2 cellular contexts compared by ENCODE assay signal in genomic region chrX:65643786-65644111, GRCh38.
TF ChIP-seq lines count a peak whose summit lies in the region.

No MANE protein-coding gene starts in this region.

TF ChIP-seq in liver, 16 proteins besides CTCF, POLR2A, EP300 and RAD21:
- TF ChIP-seq, protein P1, sequence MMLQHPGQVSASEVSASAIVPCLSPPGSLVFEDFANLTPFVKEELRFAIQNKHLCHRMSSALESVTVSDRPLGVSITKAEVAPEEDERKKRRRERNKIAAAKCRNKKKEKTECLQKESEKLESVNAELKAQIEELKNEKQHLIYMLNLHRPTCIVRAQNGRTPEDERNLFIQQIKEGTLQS (IDR thresholded peaks at IDR 0.05) = no peak
- TF ChIP-seq FOXA1 (IDR thresholded peaks at IDR 0.05) (no peak), MAX (IDR thresholded peaks at IDR 0.05) (no peak), YY1 (IDR thresholded peaks at IDR 0.05) (no peak), FOXA2 (IDR thresholded peaks at IDR 0.05) (no peak), SP1 (IDR thresholded peaks at IDR 0.05) (no peak), GABPA (IDR thresholded peaks at IDR 0.05 in 1 of 2, conservative IDR thresholded peaks at IDR 0.05 in 1 of 2) (no peak), HNF4A (conservative IDR thresholded peaks at IDR 0.05) (no peak), NR2F2 (IDR thresholded peaks at IDR 0.05) (no peak), HNF4G (IDR thresholded peaks at IDR 0.05) (no peak), RXRA (IDR thresholded peaks at IDR 0.05) (no peak), REST (IDR thresholded peaks at IDR 0.05) (no peak), TAF1 (conservative IDR thresholded peaks at IDR 0.05) (no peak), EGR1 (IDR thresholded peaks at IDR 0.05; ENCODE audit: low read depth in 2 of 2) (no peak), JUND (IDR thresholded peaks at IDR 0.05) (no peak)
- TF ChIP-seq, protein P2, sequence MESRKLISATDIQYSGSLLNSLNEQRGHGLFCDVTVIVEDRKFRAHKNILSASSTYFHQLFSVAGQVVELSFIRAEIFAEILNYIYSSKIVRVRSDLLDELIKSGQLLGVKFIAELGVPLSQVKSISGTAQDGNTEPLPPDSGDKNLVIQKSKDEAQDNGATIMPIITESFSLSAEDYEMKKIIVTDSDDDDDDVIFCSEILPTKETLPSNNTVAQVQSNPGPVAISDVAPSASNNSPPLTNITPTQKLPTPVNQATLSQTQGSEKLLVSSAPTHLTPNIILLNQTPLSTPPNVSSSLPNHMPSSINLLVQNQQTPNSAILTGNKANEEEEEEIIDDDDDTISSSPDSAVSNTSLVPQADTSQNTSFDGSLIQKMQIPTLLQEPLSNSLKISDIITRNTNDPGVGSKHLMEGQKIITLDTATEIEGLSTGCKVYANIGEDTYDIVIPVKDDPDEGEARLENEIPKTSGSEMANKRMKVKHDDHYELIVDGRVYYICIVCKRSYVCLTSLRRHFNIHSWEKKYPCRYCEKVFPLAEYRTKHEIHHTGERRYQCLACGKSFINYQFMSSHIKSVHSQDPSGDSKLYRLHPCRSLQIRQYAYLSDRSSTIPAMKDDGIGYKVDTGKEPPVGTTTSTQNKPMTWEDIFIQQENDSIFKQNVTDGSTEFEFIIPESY (IDR thresholded peaks at IDR 0.05) = no peak
TF ChIP-seq in liver: peak in this region for 0.

TF ChIP-seq in HepG2, 621 proteins besides CTCF, POLR2A, EP300 and RAD21:
- TF ChIP-seq ZNF7 (CRISPR knock-in tag; IDR thresholded peaks at IDR 0.05) = no peak
- no peak for TF ChIP-seq SNAI1 (CRISPR knock-in tag; IDR thresholded peaks at IDR 0.05; ENCODE audit: borderline replicate concordance)
- TF ChIP-seq, protein P3, sequence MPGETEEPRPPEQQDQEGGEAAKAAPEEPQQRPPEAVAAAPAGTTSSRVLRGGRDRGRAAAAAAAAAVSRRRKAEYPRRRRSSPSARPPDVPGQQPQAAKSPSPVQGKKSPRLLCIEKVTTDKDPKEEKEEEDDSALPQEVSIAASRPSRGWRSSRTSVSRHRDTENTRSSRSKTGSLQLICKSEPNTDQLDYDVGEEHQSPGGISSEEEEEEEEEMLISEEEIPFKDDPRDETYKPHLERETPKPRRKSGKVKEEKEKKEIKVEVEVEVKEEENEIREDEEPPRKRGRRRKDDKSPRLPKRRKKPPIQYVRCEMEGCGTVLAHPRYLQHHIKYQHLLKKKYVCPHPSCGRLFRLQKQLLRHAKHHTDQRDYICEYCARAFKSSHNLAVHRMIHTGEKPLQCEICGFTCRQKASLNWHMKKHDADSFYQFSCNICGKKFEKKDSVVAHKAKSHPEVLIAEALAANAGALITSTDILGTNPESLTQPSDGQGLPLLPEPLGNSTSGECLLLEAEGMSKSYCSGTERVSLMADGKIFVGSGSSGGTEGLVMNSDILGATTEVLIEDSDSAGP (CRISPR knock-in tag; IDR thresholded peaks at IDR 0.05; ENCODE audit: borderline replicate concordance) = no peak
- no peak for TF ChIP-seq KDM6A (CRISPR knock-in tag; IDR thresholded peaks at IDR 0.05; ENCODE audit: low read depth)
- TF ChIP-seq TOE1 (CRISPR knock-in tag; IDR thresholded peaks at IDR 0.05) = no peak
- TF ChIP-seq MYC (CRISPR knock-in tag; IDR thresholded peaks at IDR 0.05; ENCODE audit: borderline replicate concordance) = no peak
- TF ChIP-seq THYN1 (CRISPR knock-in tag; IDR thresholded peaks at IDR 0.05; ENCODE audit: borderline replicate concordance, low read depth) = no peak
- no peak for TF ChIP-seq HMGXB4 (CRISPR knock-in tag; IDR thresholded peaks at IDR 0.05; ENCODE audit: borderline replicate concordance in 1 of 2, low read depth in 1 of 2)
- no peak for TF ChIP-seq ZSCAN20 (CRISPR knock-in tag; IDR thresholded peaks at IDR 0.05; ENCODE audit: borderline replicate concordance)
- TF ChIP-seq, protein P4, sequence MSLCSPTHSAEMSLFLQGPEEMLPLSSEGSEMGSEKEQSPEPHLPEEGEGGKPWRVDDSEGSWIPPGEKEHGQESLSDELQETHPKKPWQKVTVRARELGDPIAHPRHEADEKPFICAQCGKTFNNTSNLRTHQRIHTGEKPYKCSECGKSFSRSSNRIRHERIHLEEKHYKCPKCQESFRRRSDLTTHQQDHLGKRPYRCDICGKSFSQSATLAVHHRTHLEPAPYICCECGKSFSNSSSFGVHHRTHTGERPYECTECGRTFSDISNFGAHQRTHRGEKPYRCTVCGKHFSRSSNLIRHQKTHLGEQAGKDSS (CRISPR knock-in tag; IDR thresholded peaks at IDR 0.05; ENCODE audit: borderline replicate concordance, low read depth) = no peak
- TF ChIP-seq ARNT2 (CRISPR knock-in tag; IDR thresholded peaks at IDR 0.05; ENCODE audit: low read depth) = no peak
- TF ChIP-seq NFE2L2 (IDR thresholded peaks at IDR 0.05; ENCODE audit: low read length) = no peak
- TF ChIP-seq ZNF629 (CRISPR knock-in tag; conservative IDR thresholded peaks at IDR 0.05) = no peak
- TF ChIP-seq ZNF230 (CRISPR knock-in tag; IDR thresholded peaks at IDR 0.05) = no peak
